15 cellular contexts compared by ENCODE assay signal in the genomic region with DNA sequence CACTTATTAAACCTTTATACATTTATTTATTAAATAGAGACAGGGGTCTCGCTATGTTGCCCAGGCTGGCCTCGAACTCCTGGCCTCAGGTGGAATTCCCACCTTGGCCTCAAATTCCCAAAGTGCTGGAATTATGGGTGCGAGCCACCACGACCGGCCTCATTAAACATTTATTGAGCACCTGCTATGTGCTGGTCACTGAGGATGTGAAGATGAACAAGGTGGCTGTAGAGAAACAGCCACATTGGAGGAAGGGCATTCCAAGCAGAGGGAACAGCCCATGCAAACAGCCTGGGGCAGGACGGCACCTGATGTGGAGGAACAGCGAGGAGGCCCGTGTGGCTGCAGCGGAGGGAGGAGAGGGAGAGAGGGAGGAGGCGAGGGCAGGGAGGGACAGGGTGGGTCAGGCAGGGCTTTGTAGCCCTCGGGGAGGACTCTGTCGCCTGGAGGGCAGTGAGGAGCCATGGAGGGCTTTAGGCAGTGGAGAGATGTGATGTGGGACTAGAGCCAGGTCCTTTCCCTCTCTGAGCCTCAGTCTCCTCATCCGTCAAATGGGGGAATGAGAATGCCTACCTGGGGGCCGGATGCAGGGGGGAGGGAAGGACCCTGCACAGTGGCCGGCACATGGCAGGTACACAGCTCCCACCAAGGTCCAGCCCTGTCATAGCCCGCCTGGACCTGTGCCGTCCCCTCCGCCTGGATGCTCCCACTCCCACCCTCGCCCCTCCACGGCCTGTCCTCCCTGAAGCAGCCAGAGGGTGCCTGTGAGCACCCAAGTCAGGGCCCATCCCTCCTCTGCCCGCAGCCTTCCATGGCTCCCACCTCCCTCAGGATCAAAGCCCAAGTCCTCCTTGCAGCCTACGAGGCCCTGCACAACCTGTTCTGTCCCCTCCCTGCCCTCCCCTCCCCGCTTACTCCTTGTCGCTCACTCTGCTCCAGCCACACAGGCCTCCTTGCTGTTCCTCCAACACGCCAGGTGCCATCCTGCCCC. TPM values are rescaled to one million over a fixed set of nuclear protein-coding genes. Genes with fewer than 3 reads are reported as not detected.
DNase-seq lines count a peak whose midpoint lies in the region; ATAC-seq, FAIRE-seq and TF ChIP-seq lines count a peak whose summit lies in the region.
"Had no signal": no experiment of that assay in that cellular context is flagged by ENCODE, and none has a peak within 500 bp of the region (broad histone marks: within the 10 kb centered on the region; RNA-seq: fewer than 3 reads in every experiment).

No MANE protein-coding gene starts in this region.

- TF ChIP-seq POLR2A in K562 (conservative IDR thresholded peaks at IDR 0.05), result no peak

- H4K20me1 ChIP-seq in K562 (replicated peaks; ENCODE audit: control insufficient read depth, insufficient read depth, low read length), result no peaks in the 10 kb centered on the region

- H3K4me3 ChIP-seq in K562 (no peak overlapping the region), kidney (ENCODE audit: low read length in 2 of 2) (no peak overlapping the region), thoracic aorta (no peak overlapping the region), foreskin fibroblast (ENCODE audit: low read depth in 1 of 2, low read length in 2 of 2) (no peak overlapping the region), mucosa of descending colon (no peak overlapping the region)
- H3K4me3 ChIP-seq: neural progenitor cell had no signal

- H3K4me2 ChIP-seq in K562 (ENCODE audit: insufficient read depth, low read length), result no peak overlapping the region
- H3K4me2 ChIP-seq: neural progenitor cell had no signal

- TF ChIP-seq RAD21 in K562 (CRISPR knock-in tag; conservative IDR thresholded peaks at IDR 0.05 in 1 of 2, IDR thresholded peaks at IDR 0.05 in 1 of 2), result no peak

- H3K9me1 ChIP-seq in K562 (ENCODE audit: control insufficient read depth, insufficient read depth, low read length), result no peaks in the 10 kb centered on the region

- ATAC-seq in K562 (no peak), thoracic aorta (ENCODE audit: insufficient number of reproducible peaks, low FRiP score, low read depth) (no peak), mucosa of descending colon (no peak)

- no peaks in the 10 kb centered on the region for H3K27me3 ChIP-seq in K562 (ENCODE audit: control insufficient read depth in 2 of 2, insufficient read depth in 2 of 2, low read length in 2 of 2)
- no peaks in the 10 kb centered on the region for H3K27me3 ChIP-seq in thoracic aorta (replicated peaks; ENCODE audit: insufficient read depth)
- H3K27me3 ChIP-seq: foreskin keratinocyte, SJCRH30 had no signal

- in situ Hi-C loops in K562 (cut with MboI), result loop anchor here (5.0 kb wide), 1 partner anchor 87 kb away; no protein-coding TSS in a partner anchor

- BruUV-seq in K562 (replicated peaks; lab: Mats Ljungman, UMichigan), result no TSS peak

- H2AFZ ChIP-seq in K562 (ENCODE audit: low read depth, low read length), result no peak overlapping the region
- H2AFZ ChIP-seq: neural progenitor cell had no signal

- peak in 2 of 4 experiments; percentile 11 for DNase-seq in K562 (ENCODE audit: extremely low read depth in 1 of 4, low spot score in 3 of 4)
- peak; percentile 59 for DNase-seq in kidney
- DNase-seq in thoracic aorta (ENCODE audit: low spot score), result no peak
- no peak for DNase-seq in cortex of kidney (lab: John Stamatoyannopoulos, UW)
- DNase-seq in foreskin fibroblast, result no peak
- DNase-seq in NCI-H82 (lab: John Stamatoyannopoulos, UW), result no peak
- DNase-seq in mucosa of descending colon, result no peak
- DNase-seq: activated gamma-delta T cell treated with Interleukin-2 at 50 U/mL for 16 hours, DMS79, NCI-H1105 treated with DMSO at 0.1 percent for 48 hours had no signal

- POLR2A ChIA-PET in K562 (lab: Yijun Ruan, JAX), result interaction anchor here (0.6 kb wide), 1 partner anchor 92 kb away, joined by 3 read pairs; no protein-coding TSS in a partner anchor

- 71% methylated on average over 15 of the region's 25 CpGs for WGBS in K562 (ENCODE audit: insufficient coverage, low coverage, missing lambda C conversion rate)

- no peak for FAIRE-seq in K562 (lab: Jason Lieb, UNC)
- no peak for FAIRE-seq in kidney (lab: Jason Lieb, UNC)

- no peaks in the 10 kb centered on the region for H3K79me2 ChIP-seq in K562 (ENCODE audit: control insufficient read depth, insufficient read depth, low read length)

- TF ChIP-seq CTCF in K562 (IDR thresholded peaks at IDR 0.05 in 2 of 3, conservative IDR thresholded peaks at IDR 0.05 in 1 of 3; ENCODE audit: insufficient read depth in 2 of 3, low read depth in 1 of 3, low read length in 3 of 3), result no peak
- no peak for TF ChIP-seq CTCF in kidney (IDR thresholded peaks at IDR 0.05; ENCODE audit: borderline replicate concordance, extremely low read depth, insufficient read depth)
- TF ChIP-seq CTCF in thoracic aorta (IDR thresholded peaks at IDR 0.05), result no peak
- no peak for TF ChIP-seq CTCF in foreskin fibroblast (IDR thresholded peaks at IDR 0.05; ENCODE audit: low read depth, low read length)
- no peak for TF ChIP-seq CTCF in mucosa of descending colon (IDR thresholded peaks at IDR 0.05)

- H3K27ac ChIP-seq in KOPT-K1 (ENCODE audit: low read depth, low read length, poor library complexity, severe bottlenecking) (peak overlapping the region; percentile 73), K562 (ENCODE audit: extremely low read depth, low read depth, low read length) (no peak overlapping the region), kidney (ENCODE audit: low read depth in 2 of 2, low read length in 2 of 2) (no peak overlapping the region), thoracic aorta (peak overlapping the region; percentile 82 to 85)
- H3K27ac ChIP-seq: foreskin keratinocyte, neural progenitor cell, SJCRH30, VCaP had no signal

- H3K9me3 ChIP-seq in KOPT-K1 (ENCODE audit: insufficient read depth, low read length, poor library complexity, severe bottlenecking) (no peaks in the 10 kb centered on the region), K562 (replicated peaks; ENCODE audit: control insufficient read depth, insufficient read depth, low read depth, low read length) (no peaks in the 10 kb centered on the region), kidney (ENCODE audit: control insufficient read depth in 1 of 2, low read length in 2 of 2) (no peaks in the 10 kb centered on the region), thoracic aorta (no peaks in the 10 kb centered on the region), mucosa of descending colon (no peaks in the 10 kb centered on the region)
- H3K9me3 ChIP-seq: SJCRH30 had no signal

- H3K4me1 ChIP-seq in K562 (replicated peaks in 1 of 2; ENCODE audit: control insufficient read depth in 2 of 2, insufficient read depth in 2 of 2, low read length in 2 of 2) (peaks cover 0 to 32% of the 10 kb centered on the region in 2 experiments; a peak in 3 of 5 replicates), kidney (ENCODE audit: control insufficient read depth in 1 of 2, insufficient read depth in 1 of 2, low read depth in 1 of 2, low read length in 2 of 2) (peaks cover 0 to 5% of the 10 kb centered on the region in 2 donors), thoracic aorta (ENCODE audit: control insufficient read depth in 1 of 2, low read depth in 2 of 2) (peaks cover 20 to 43% of the 10 kb centered on the region in 2 donors), mucosa of descending colon (ENCODE audit: low read depth) (peaks cover 11% of the 10 kb centered on the region)
- H3K4me1 ChIP-seq: foreskin keratinocyte, neural progenitor cell had no signal

- CTCF ChIA-PET in K562 (lab: Yijun Ruan, JAX; ENCODE audit: low intra/inter-chr PET ratio), result no interaction called here

- no peak overlapping the region for H3K9ac ChIP-seq in K562 (ENCODE audit: insufficient read depth in 1 of 2, low read depth in 2 of 2, low read length in 2 of 2)
- no peak overlapping the region for H3K9ac ChIP-seq in kidney (ENCODE audit: low read length in 2 of 2)
- H3K9ac ChIP-seq: neural progenitor cell had no signal

- H3K36me3 ChIP-seq in KOPT-K1 (ENCODE audit: insufficient read depth, low read length) (no peaks in the 10 kb centered on the region), K562 (ENCODE audit: control insufficient read depth, insufficient read depth, low read length) (no peaks in the 10 kb centered on the region), kidney (ENCODE audit: control insufficient read depth in 1 of 2, insufficient read depth in 2 of 2, low read length in 2 of 2) (no peaks in the 10 kb centered on the region), thoracic aorta (no peaks in the 10 kb centered on the region), mucosa of descending colon (ENCODE audit: low read depth) (no peaks in the 10 kb centered on the region)
- H3K36me3 ChIP-seq: neural progenitor cell, SJCRH30 had no signal

- intact Hi-C loops in K562 (cut with micrococcal nuclease), result loop anchor here (5.0 kb wide), 1 partner anchor 82 kb away; no protein-coding TSS in a partner anchor
- intact Hi-C loops in kidney (cut with DNase I), result loop anchor here (10.0 kb wide), 1 partner anchor 90 kb away; no protein-coding TSS in a partner anchor
- intact Hi-C loops in mucosa of descending colon (cut with DNase I, micrococcal nuclease), result no loop called here

- no peak for TF ChIP-seq EP300 in K562 (IDR thresholded peaks at IDR 0.05; ENCODE audit: low read length)

TF ChIP-seq in K562, 482 proteins besides CTCF, POLR2A, EP300 and RAD21 (continues in another document):
- TF ChIP-seq BCOR (IDR thresholded peaks at IDR 0.05) (peak; percentile 28; the same call in 1 of the 2 replicates), POLR2AphosphoS5 (IDR thresholded peaks at IDR 0.05; ENCODE audit: control insufficient read depth, insufficient read depth, low read depth, low read length) (no peak)

RNA-seq across cellular contexts. Expression of a gene that starts 21.5 kb away (rescaled TPM):
- total RNA-seq in K562 (2011; cell fraction: chromatin; rRNA removed; ENCODE audit: low replicate concordance), result 66.4 and 156 TPM in 2 replicates
- 56.2 and 56.5 TPM in 2 replicates for total RNA-seq in K562 (2011; cell fraction: nucleolus; rRNA removed)
- total RNA-seq in K562 (2011; cell fraction: nucleoplasm; rRNA removed), result 46.9 and 54.0 TPM in 2 replicates
- total RNA-seq in K562 (2014; rRNA removed), result 14.1 and 15.7 TPM in 2 replicates
- total RNA-seq in K562 (2014; rRNA removed; fragmentation: Illumina TruSeq; extraction: Trizol), result 3.0 and 3.7 TPM in 2 replicates
- 6.9 and 8.4 TPM in 2 replicates for total RNA-seq in K562 (2015; rRNA removed; fragmentation: Illumina TruSeq; extraction: Trizol)
- 57.3 and 62.1 TPM in 2 replicates for total RNA-seq in K562 (2021)
- polyA plus RNA-seq in K562 (2011; rRNA removed), result 2.0 and 2.9 TPM in 2 replicates
- polyA plus RNA-seq in K562 (2011; cell fraction: cytosol; rRNA removed), result 1.8 and 2.6 TPM in 2 replicates
- polyA plus RNA-seq in K562 (2011; cell fraction: nucleus; rRNA removed), result 13.2 and 19.2 TPM in 2 replicates
- polyA plus RNA-seq in K562 (2012), result 20.3 and 20.4 TPM in 2 replicates
- 17.2 and 26.2 TPM in 2 replicates for polyA plus RNA-seq in K562 (2014; fragmentation: Illumina TruSeq; extraction: Trizol)
- polyA plus RNA-seq in K562 (2014; fragmentation: Nextera tagmentation; extraction: Ambion mirVana), result under 1 TPM; 0.71 to 0.99 TPM
- 14.1 and 15.9 TPM in 2 replicates for polyA plus RNA-seq in K562 (2014; rRNA removed)
- 4.0 and 4.7 TPM in 2 replicates for polyA minus RNA-seq in K562 (2011; rRNA and poly(A)+ RNA removed)
- polyA minus RNA-seq in K562 (2011; cell fraction: cytosol; rRNA and poly(A)+ RNA removed), result 14.5 and 19.9 TPM in 2 replicates
- polyA minus RNA-seq in K562 (2011; cell fraction: nucleus; rRNA and poly(A)+ RNA removed), result 16.6 and 19.5 TPM in 2 replicates
- total RNA-seq in kidney, result 173 TPM
- polyA plus RNA-seq in kidney (ENCODE audit: insufficient read depth, low read depth, low replicate concordance), result 20.3 TPM
- total RNA-seq in thoracic aorta, result 100 to 1,000 TPM; 178 to 203 TPM
- 100 to 1,000 TPM in 1 of 3 donors, 10 to 100 TPM in 2; 38.4 to 210 (median 79.3) TPM for total RNA-seq in mucosa of descending colon

Comparison
In these comparisons a context has a peak if more than half of its experiments do, and no peak if none do; other contexts are left out.
1. H3K27ac ChIP-seq: peak in KOPT-K1 (single experiment) and thoracic aorta (2 of 2); none in K562 (single experiment) and kidney (0 of 2).
2. intact Hi-C loops: an anchor here in K562 (5.0 kb wide) and kidney (10.0 kb wide); none called in mucosa of descending colon.